ENCODE assay signal across 10 cellular contexts in genomic region chr19:35011737-35012682, GRCh38. TPM values are rescaled to one million over a fixed set of nuclear protein-coding genes. Genes with fewer than 3 reads are reported as not detected.
DNase-seq lines count a peak whose midpoint lies in the region; ATAC-seq, FAIRE-seq and TF ChIP-seq lines count a peak whose summit lies in the region.
"Had no signal": no experiment of that assay in that cellular context is flagged by ENCODE, and none has a peak within 500 bp of the region (broad histone marks: within the 10 kb centered on the region; RNA-seq: fewer than 3 reads in every experiment).

No MANE protein-coding gene starts in this region.

- no peak for TF ChIP-seq POLR2A in GM12891 (IDR thresholded peaks at IDR 0.05; ENCODE audit: low read depth, low read length)

- peak overlapping the region; percentile 66 for H3K27ac Mint-ChIP-seq in activated naive CD8-positive, alpha-beta T cell treated with anti-CD3 and anti-CD28 coated beads, Interleukin-2, amount 10 ng/mL, durations not matched to agents 7 days and 5 days
- H3K27ac Mint-ChIP-seq in natural killer cell treated with Interleukin-12 subunit alpha and Interleukin-12 subunit beta and Interleukin-15 and Interleukin-18, amount 100 ng/mL, for 72 hours: peak overlapping the region; percentile 68 to 83

- no peaks in the 10 kb centered on the region for H3K9me3 ChIP-seq in BLaER1

- H3K9me3 Mint-ChIP-seq in activated naive CD8-positive, alpha-beta T cell treated with anti-CD3 and anti-CD28 coated beads, Interleukin-2, amount 10 ng/mL, durations not matched to agents 7 days and 5 days: no peaks in the 10 kb centered on the region
- H3K9me3 Mint-ChIP-seq in natural killer cell treated with Interleukin-12 subunit alpha and Interleukin-12 subunit beta and Interleukin-15 and Interleukin-18, amount 100 ng/mL, for 72 hours: no peaks in the 10 kb centered on the region

- H3K4me2 ChIP-seq in BLaER1: peak overlapping the region; percentile 39
- H3K4me2 ChIP-seq: KMS-11 had no signal

- peaks cover 41% of the 10 kb centered on the region for H3K36me3 Mint-ChIP-seq in activated naive CD8-positive, alpha-beta T cell treated with anti-CD3 and anti-CD28 coated beads, Interleukin-2, amount 10 ng/mL, durations not matched to agents 7 days and 5 days
- peaks cover 6% of the 10 kb centered on the region for H3K36me3 Mint-ChIP-seq in natural killer cell treated with Interleukin-12 subunit alpha and Interleukin-12 subunit beta and Interleukin-15 and Interleukin-18, amount 100 ng/mL, for 72 hours

- H3K27me3 ChIP-seq in BLaER1: no peaks in the 10 kb centered on the region

- H3K4me3 Mint-ChIP-seq in activated naive CD8-positive, alpha-beta T cell treated with anti-CD3 and anti-CD28 coated beads, Interleukin-2, amount 10 ng/mL, durations not matched to agents 7 days and 5 days: peak overlapping the region; percentile 55
- H3K4me3 Mint-ChIP-seq in natural killer cell treated with Interleukin-12 subunit alpha and Interleukin-12 subunit beta and Interleukin-15 and Interleukin-18, amount 100 ng/mL, for 72 hours: peak overlapping the region; percentile 72

- H3K4me3 ChIP-seq in BLaER1: no peak overlapping the region

- H3K27me3 Mint-ChIP-seq in activated naive CD8-positive, alpha-beta T cell treated with anti-CD3 and anti-CD28 coated beads, Interleukin-2, amount 10 ng/mL, durations not matched to agents 7 days and 5 days: no peaks in the 10 kb centered on the region
- no peaks in the 10 kb centered on the region for H3K27me3 Mint-ChIP-seq in natural killer cell treated with Interleukin-12 subunit alpha and Interleukin-12 subunit beta and Interleukin-15 and Interleukin-18, amount 100 ng/mL, for 72 hours

- H4K20me1 ChIP-seq in BLaER1: peaks cover 96% of the 10 kb centered on the region

- H3K4me1 Mint-ChIP-seq in activated naive CD8-positive, alpha-beta T cell treated with anti-CD3 and anti-CD28 coated beads, Interleukin-2, amount 10 ng/mL, durations not matched to agents 7 days and 5 days: peaks cover 50% of the 10 kb centered on the region
- peaks cover 45 to 46% of the 10 kb centered on the region in 2 donors for H3K4me1 Mint-ChIP-seq in natural killer cell treated with Interleukin-12 subunit alpha and Interleukin-12 subunit beta and Interleukin-15 and Interleukin-18, amount 100 ng/mL, for 72 hours (ENCODE audit: low read depth in 2 of 2)

- POLR2A ChIA-PET in activated naive CD8-positive, alpha-beta T cell treated with anti-CD3 and anti-CD28 coated beads, Interleukin-2, amount 10 ng/mL, durations not matched to agents 7 days and 5 days (lab: Charles Lee): interaction anchor here (0.9 to 2.8 kb wide), 5 partner anchors 9 to 335 kb away, joined by 3 to 25 read pairs (median 4); partner anchors contain the start of genes SCGB2B2 and ZNF302

- no peak for ATAC-seq in activated naive CD8-positive, alpha-beta T cell treated with anti-CD3 and anti-CD28 coated beads, Interleukin-2, amount 10 ng/mL, durations not matched to agents 7 days and 5 days (ENCODE audit: low read depth)
- peak in 1 of 2 donors; percentile 42 for ATAC-seq in natural killer cell treated with Interleukin-12 subunit alpha and Interleukin-12 subunit beta and Interleukin-15 and Interleukin-18, amount 100 ng/mL, for 72 hours
- no peak for ATAC-seq in GM21723 (IDR thresholded peaks at IDR 0.05; ENCODE audit: unreplicated experiment)

- peaks cover 100% of the 10 kb centered on the region for H3K36me3 ChIP-seq in BLaER1

- no peak for DNase-seq in GM12891 (ENCODE audit: insufficient read length, low spot score)
- DNase-seq in activated naive CD8-positive, alpha-beta T cell treated with anti-CD3 and anti-CD28 coated beads, Interleukin-2, amount 10 ng/mL, durations not matched to agents 7 days and 5 days: no peak
- DNase-seq in natural killer cell treated with Interleukin-12 subunit alpha and Interleukin-12 subunit beta and Interleukin-15 and Interleukin-18, amount 100 ng/mL, for 72 hours (ENCODE audit: low spot score): no peak
- no peak for DNase-seq in hepatic stellate cell (ENCODE audit: low spot score)
- DNase-seq in hypothalamus (lab: John Stamatoyannopoulos, UW): no peak
- DNase-seq in NCI-H446 treated with DMSO at 0.1 percent for 48 hours (lab: John Stamatoyannopoulos, UW): no peak

- peak overlapping the region; percentile 58 for H3K27ac ChIP-seq in BLaER1
- H3K27ac ChIP-seq: KMS-11 had no signal

- H3K9ac ChIP-seq in BLaER1: 0 out of 2 replicates have a peak overlapping the region, but pooled peaks have one; percentile 24
- H3K9ac ChIP-seq: KMS-11 had no signal

- peaks cover 73% of the 10 kb centered on the region for H3K4me1 ChIP-seq in BLaER1

- peak; percentile 65 for FAIRE-seq in GM12891 (lab: Jason Lieb, UNC)

TF ChIP-seq in GM12891, 5 proteins besides CTCF, POLR2A, EP300 and RAD21:
- TF ChIP-seq SPI1 (IDR thresholded peaks at IDR 0.05; ENCODE audit: low read depth, low read length): no peak
- TF ChIP-seq PAX5 (IDR thresholded peaks at IDR 0.05; ENCODE audit: insufficient read depth, low read length, severe bottlenecking): no peak
- TF ChIP-seq TAF1 (IDR thresholded peaks at IDR 0.05; ENCODE audit: low read depth, low read length): no peak
- TF ChIP-seq POLR2AphosphoS5 (IDR thresholded peaks at IDR 0.05; ENCODE audit: low read depth, low read length): no peak
- no peak for TF ChIP-seq POU2F2 (IDR thresholded peaks at IDR 0.05; ENCODE audit: low read depth, low read length)
TF ChIP-seq in GM12891: peak in this region for 0.

RNA-seq across cellular contexts. Expression of gene GRAMD1A, which starts 11.9 kb away (rescaled TPM):
- 58.2 TPM for polyA plus RNA-seq in GM12891 (2012; ENCODE audit: low read depth, missing spikeins)
- total RNA-seq in activated naive CD8-positive, alpha-beta T cell treated with anti-CD3 and anti-CD28 coated beads, Interleukin-2, amount 10 ng/mL, durations not matched to agents 7 days and 5 days: 100 to 1,000 TPM; 173 to 187 TPM
- 100 to 1,000 TPM in 1 of 2 donors, 10 to 100 TPM in 1; 57.8 to 106 TPM for total RNA-seq in natural killer cell treated with Interleukin-12 subunit alpha and Interleukin-12 subunit beta and Interleukin-15 and Interleukin-18, amount 100 ng/mL, for 72 hours

RNA-seq across cellular contexts. Expression of gene SCN1B, which starts 18.3 kb away (rescaled TPM):
- polyA plus RNA-seq in GM12891 (2012; ENCODE audit: low read depth, missing spikeins): 0.18 TPM
- total RNA-seq in activated naive CD8-positive, alpha-beta T cell treated with anti-CD3 and anti-CD28 coated beads, Interleukin-2, amount 10 ng/mL, durations not matched to agents 7 days and 5 days: 1 to 10 TPM in 1 of 2 experiments, under 1 TPM in 1; 0.85 to 1.2 TPM
- total RNA-seq in natural killer cell treated with Interleukin-12 subunit alpha and Interleukin-12 subunit beta and Interleukin-15 and Interleukin-18, amount 100 ng/mL, for 72 hours: under 1 TPM; 0.52 to 0.95 TPM

RNA-seq across cellular contexts. Expression of gene HPN, which starts 29.5 kb away (rescaled TPM):
- polyA plus RNA-seq in GM12891 (2012; ENCODE audit: low read depth, missing spikeins): 0.06 TPM
- under 1 TPM in 1 of 2 experiments, not detected in 1; 0.20 TPM for total RNA-seq in activated naive CD8-positive, alpha-beta T cell treated with anti-CD3 and anti-CD28 coated beads, Interleukin-2, amount 10 ng/mL, durations not matched to agents 7 days and 5 days
- under 1 TPM in 1 of 2 donors, not detected in 1; 0.31 TPM for total RNA-seq in natural killer cell treated with Interleukin-12 subunit alpha and Interleukin-12 subunit beta and Interleukin-15 and Interleukin-18, amount 100 ng/mL, for 72 hours
- total RNA-seq: esophagus mucosa had no signal

RNA-seq across cellular contexts. Expression of gene ZNF792, which starts 48.0 kb away (rescaled TPM):
- 1.4 TPM for polyA plus RNA-seq in GM12891 (2012; ENCODE audit: low read depth, missing spikeins)
- total RNA-seq in activated naive CD8-positive, alpha-beta T cell treated with anti-CD3 and anti-CD28 coated beads, Interleukin-2, amount 10 ng/mL, durations not matched to agents 7 days and 5 days: 10 to 100 TPM; 21.4 to 24.9 TPM
- total RNA-seq in natural killer cell treated with Interleukin-12 subunit alpha and Interleukin-12 subunit beta and Interleukin-15 and Interleukin-18, amount 100 ng/mL, for 72 hours: 1 to 10 TPM; 7.7 to 8.2 TPM
